ENCODE assay signal across 12 cellular contexts in the genomic region with DNA sequence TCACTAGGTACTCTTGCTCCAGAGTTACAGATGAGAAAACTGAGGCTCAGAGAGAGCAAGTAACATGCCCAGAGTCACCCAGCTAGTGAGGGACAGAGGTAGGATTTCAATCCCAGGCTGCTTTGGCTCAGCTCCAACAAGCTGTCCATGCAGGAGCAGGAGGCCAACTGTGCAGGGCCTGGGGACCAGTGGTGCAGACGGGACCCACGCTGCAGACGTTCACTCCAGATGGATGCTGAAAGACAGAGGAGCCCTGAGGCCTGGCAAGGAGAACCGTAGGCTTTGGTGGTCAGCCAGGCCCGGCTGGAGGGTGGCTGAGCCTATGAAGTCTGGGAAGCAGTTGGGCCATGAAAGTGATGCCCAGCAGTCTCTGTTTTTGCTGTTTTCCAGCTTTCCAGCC.
DNase-seq lines count a peak whose midpoint lies in the region; ATAC-seq and TF ChIP-seq lines count a peak whose summit lies in the region.
"Had no signal": no experiment of that assay in that cellular context is flagged by ENCODE, and none has a peak within 500 bp of the region (broad histone marks: within the 10 kb centered on the region; RNA-seq: fewer than 3 reads in every experiment).

No MANE protein-coding gene starts in this region.

- H3K27ac Mint-ChIP-seq in mesothelial cell of epicardium (peak overlapping the region; percentile 89), T-cell (no peak overlapping the region)

- no peak for TF ChIP-seq POLR2A in esophagus muscularis mucosa (IDR thresholded peaks at IDR 0.05; ENCODE audit: low read depth)
- no peak for TF ChIP-seq POLR2A in thyroid gland (IDR thresholded peaks at IDR 0.05)

- intact Hi-C loops in esophagus muscularis mucosa (cut with DNase I): loop anchor here (5.0 kb wide), 1 partner anchor 64 kb away; no protein-coding TSS in a partner anchor
- intact Hi-C loops in thyroid gland (cut with DNase I): no loop called here

- ATAC-seq in GM18867 (IDR thresholded peaks at IDR 0.05; ENCODE audit: unreplicated experiment): no peak
- ATAC-seq in T-cell (replicated peaks in 1 of 4): no peak
- ATAC-seq in HG02571 (IDR thresholded peaks at IDR 0.05; ENCODE audit: unreplicated experiment): no peak

- no peak for TF ChIP-seq EP300 in esophagus muscularis mucosa (IDR thresholded peaks at IDR 0.05)

- peaks cover 48% of the 10 kb centered on the region for H3K4me1 Mint-ChIP-seq in mesothelial cell of epicardium
- H3K4me1 Mint-ChIP-seq in T-cell: no peaks in the 10 kb centered on the region

- H3K9me3 ChIP-seq in SJCRH30 (replicated peaks) (peaks cover 6% of the 10 kb centered on the region), esophagus muscularis mucosa (no peaks in the 10 kb centered on the region), thyroid gland (no peaks in the 10 kb centered on the region)

- H3K27me3 ChIP-seq in SJCRH30 (peaks cover 10% of the 10 kb centered on the region), esophagus muscularis mucosa (no peaks in the 10 kb centered on the region), thyroid gland (no peaks in the 10 kb centered on the region)
- H3K27me3 ChIP-seq: foreskin keratinocyte had no signal

- no peak for TF ChIP-seq CTCF in esophagus muscularis mucosa (IDR thresholded peaks at IDR 0.05)
- TF ChIP-seq CTCF in mesothelial cell of epicardium (IDR thresholded peaks at IDR 0.05; ENCODE audit: unreplicated experiment): no peak
- TF ChIP-seq CTCF in thyroid gland (IDR thresholded peaks at IDR 0.05): no peak

- POLR2A ChIA-PET in T-cell (lab: Charles Lee): no interaction called here

- peaks cover 16% of the 10 kb centered on the region for H3K9me3 Mint-ChIP-seq in mesothelial cell of epicardium
- peaks cover 0 to 12% (median 10%) of the 10 kb centered on the region in 3 donors for H3K9me3 Mint-ChIP-seq in T-cell

- H3K36me3 Mint-ChIP-seq in mesothelial cell of epicardium (peaks cover 13% of the 10 kb centered on the region), T-cell (no peaks in the 10 kb centered on the region)

- H3K4me3 ChIP-seq in SJCRH30 (no peak overlapping the region), esophagus muscularis mucosa (no peak overlapping the region), thyroid gland (replicated peaks in 1 of 3) (no peak overlapping the region)

- CTCF ChIA-PET in T-cell (lab: Charles Lee): no interaction called here

- peaks cover 4% of the 10 kb centered on the region for H3K4me1 ChIP-seq in SJCRH30
- peaks cover 63 to 72% (median 72%) of the 10 kb centered on the region in 4 donors for H3K4me1 ChIP-seq in esophagus muscularis mucosa
- H3K4me1 ChIP-seq in thyroid gland: peaks cover 12 to 47% of the 10 kb centered on the region in 2 donors

- H3K36me3 ChIP-seq in SJCRH30: no peaks in the 10 kb centered on the region
- no peaks in the 10 kb centered on the region for H3K36me3 ChIP-seq in esophagus muscularis mucosa
- no peaks in the 10 kb centered on the region for H3K36me3 ChIP-seq in thyroid gland

- H3K4me3 Mint-ChIP-seq in mesothelial cell of epicardium (no peak overlapping the region), T-cell (no peak overlapping the region)

- H3K27me3 Mint-ChIP-seq in mesothelial cell of epicardium (ENCODE audit: low read depth): peaks cover 10% of the 10 kb centered on the region
- peaks cover 7 to 16% of the 10 kb centered on the region in 2 donors for H3K27me3 Mint-ChIP-seq in T-cell

- WGBS in esophagus muscularis mucosa: 34% methylated on average over 4 of the region's 5 CpGs
- WGBS in thyroid gland, 2 donors: 76 to 91% methylated on average over 5 of the region's 5 CpGs

- DNase-seq in SJCRH30: peak; percentile 47 to 62
- peak; percentile 92 for DNase-seq in esophagus muscularis mucosa (ENCODE audit: extremely low spot score)
- peak in 1 of 2 experiments; percentile 58 for DNase-seq in mesothelial cell of epicardium (ENCODE audit: low spot score in 2 of 2, unreplicated experiment in 2 of 2)
- peak; percentile 19 to 30 for DNase-seq in thyroid gland
- no peak for DNase-seq in T-cell
- no peak for DNase-seq in OCI-M2 (lab: John Stamatoyannopoulos, UW; ENCODE audit: unreplicated experiment)
- DNase-seq: activated effector memory CD4-positive, alpha-beta T cell treated with anti-CD3 and anti-CD28 coated beads, Interleukin-2, amount 50 U/mL, for 16 hours; foreskin keratinocyte; H7; NCI-H345 had no signal

- H3K27ac ChIP-seq in SJCRH30 (no peak overlapping the region), esophagus muscularis mucosa (replicated peaks in 1 of 4) (peak overlapping the region; percentile 80 to 89 (median 82)), thyroid gland (peak overlapping the region in 2 of 3 donors; percentile 37 to 76)
- H3K27ac ChIP-seq: foreskin keratinocyte had no signal

Comparison
In these comparisons a context has a peak if more than half of its experiments do, and no peak if none do; other contexts are left out.
1. DNase-seq: peak in SJCRH30 (2 of 2), esophagus muscularis mucosa (single experiment) and thyroid gland (2 of 2); none in T-cell (0 of 34) and OCI-M2 (single experiment).